ENCODE assay signal across 1 cellular context in the genomic region with DNA sequence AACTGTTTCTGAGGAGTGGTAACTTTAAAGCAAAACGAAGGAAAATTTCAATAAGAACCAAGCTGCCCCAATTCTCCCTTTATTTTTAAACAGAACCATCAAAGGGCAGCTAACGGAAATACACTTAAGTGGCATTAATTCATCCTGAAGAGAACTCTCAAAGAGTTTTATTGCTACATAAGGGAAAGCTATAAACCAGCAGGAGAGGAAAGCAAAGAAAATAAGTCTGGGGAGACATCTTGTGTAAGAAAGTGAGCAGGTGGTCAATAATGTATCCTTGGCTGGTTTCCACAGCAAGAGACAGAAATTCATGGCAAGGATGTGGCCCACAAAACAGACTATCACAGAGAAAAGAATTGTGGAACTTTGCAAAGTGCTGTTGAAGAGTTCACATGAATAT.
TF ChIP-seq lines count a peak whose summit lies in the region.

No MANE protein-coding gene starts in this region.

TF ChIP-seq in GM23338, 12 proteins besides CTCF, POLR2A, EP300 and RAD21 (continued from another document):
- TF ChIP-seq, protein P1, sequence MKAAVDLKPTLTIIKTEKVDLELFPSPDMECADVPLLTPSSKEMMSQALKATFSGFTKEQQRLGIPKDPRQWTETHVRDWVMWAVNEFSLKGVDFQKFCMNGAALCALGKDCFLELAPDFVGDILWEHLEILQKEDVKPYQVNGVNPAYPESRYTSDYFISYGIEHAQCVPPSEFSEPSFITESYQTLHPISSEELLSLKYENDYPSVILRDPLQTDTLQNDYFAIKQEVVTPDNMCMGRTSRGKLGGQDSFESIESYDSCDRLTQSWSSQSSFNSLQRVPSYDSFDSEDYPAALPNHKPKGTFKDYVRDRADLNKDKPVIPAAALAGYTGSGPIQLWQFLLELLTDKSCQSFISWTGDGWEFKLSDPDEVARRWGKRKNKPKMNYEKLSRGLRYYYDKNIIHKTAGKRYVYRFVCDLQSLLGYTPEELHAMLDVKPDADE (IDR thresholded peaks at IDR 0.05): no peak
- TF ChIP-seq STAT1 (IDR thresholded peaks at IDR 0.05; ENCODE audit: unreplicated experiment) (no peak), ZNF331 (CRISPR knock-in tag; IDR thresholded peaks at IDR 0.05; ENCODE audit: low read depth) (no peak), EZH2 (IDR thresholded peaks at IDR 0.05; ENCODE audit: low read depth, unreplicated experiment) (no peak), POLR2AphosphoS5 (IDR thresholded peaks at IDR 0.05; ENCODE audit: low read depth) (no peak), NANOG (IDR thresholded peaks at IDR 0.05; ENCODE audit: borderline replicate concordance) (no peak), EZH2phosphoT487 (IDR thresholded peaks at IDR 0.05; ENCODE audit: unreplicated experiment) (no peak), CREB1 (CRISPR knock-in tag; IDR thresholded peaks at IDR 0.05; ENCODE audit: low read depth) (no peak)
- TF ChIP-seq, protein P2, sequence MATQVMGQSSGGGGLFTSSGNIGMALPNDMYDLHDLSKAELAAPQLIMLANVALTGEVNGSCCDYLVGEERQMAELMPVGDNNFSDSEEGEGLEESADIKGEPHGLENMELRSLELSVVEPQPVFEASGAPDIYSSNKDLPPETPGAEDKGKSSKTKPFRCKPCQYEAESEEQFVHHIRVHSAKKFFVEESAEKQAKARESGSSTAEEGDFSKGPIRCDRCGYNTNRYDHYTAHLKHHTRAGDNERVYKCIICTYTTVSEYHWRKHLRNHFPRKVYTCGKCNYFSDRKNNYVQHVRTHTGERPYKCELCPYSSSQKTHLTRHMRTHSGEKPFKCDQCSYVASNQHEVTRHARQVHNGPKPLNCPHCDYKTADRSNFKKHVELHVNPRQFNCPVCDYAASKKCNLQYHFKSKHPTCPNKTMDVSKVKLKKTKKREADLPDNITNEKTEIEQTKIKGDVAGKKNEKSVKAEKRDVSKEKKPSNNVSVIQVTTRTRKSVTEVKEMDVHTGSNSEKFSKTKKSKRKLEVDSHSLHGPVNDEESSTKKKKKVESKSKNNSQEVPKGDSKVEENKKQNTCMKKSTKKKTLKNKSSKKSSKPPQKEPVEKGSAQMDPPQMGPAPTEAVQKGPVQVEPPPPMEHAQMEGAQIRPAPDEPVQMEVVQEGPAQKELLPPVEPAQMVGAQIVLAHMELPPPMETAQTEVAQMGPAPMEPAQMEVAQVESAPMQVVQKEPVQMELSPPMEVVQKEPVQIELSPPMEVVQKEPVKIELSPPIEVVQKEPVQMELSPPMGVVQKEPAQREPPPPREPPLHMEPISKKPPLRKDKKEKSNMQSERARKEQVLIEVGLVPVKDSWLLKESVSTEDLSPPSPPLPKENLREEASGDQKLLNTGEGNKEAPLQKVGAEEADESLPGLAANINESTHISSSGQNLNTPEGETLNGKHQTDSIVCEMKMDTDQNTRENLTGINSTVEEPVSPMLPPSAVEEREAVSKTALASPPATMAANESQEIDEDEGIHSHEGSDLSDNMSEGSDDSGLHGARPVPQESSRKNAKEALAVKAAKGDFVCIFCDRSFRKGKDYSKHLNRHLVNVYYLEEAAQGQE (IDR thresholded peaks at IDR 0.05; ENCODE audit: unreplicated experiment): no peak
